21 cellular contexts compared by ENCODE assay signal in the genomic region with DNA sequence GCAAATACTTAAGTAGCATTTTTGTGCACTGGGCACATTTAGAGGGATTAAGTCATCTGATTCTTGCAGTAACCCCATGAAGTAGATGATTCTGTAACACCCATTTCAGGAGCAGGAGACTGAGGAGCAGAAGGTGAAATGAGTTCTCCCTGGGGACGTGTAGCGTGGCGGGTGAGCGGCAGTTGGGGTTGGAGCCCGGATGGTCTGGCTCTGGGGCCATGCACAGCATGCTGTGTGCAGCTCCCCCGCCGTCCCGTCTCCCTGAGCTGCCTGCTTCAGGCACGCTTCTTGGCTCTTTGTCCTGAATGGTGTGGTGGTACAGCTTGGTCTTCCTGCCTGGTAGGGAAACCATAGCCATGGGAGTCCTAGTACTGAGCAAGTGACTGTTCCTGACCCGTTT. TPM values are rescaled to one million over a fixed set of nuclear protein-coding genes. Genes with fewer than 3 reads are reported as not detected.
DNase-seq lines count a peak whose midpoint lies in the region; ATAC-seq, FAIRE-seq and TF ChIP-seq lines count a peak whose summit lies in the region.
"Had no signal": no experiment of that assay in that cellular context is flagged by ENCODE, and none has a peak within 500 bp of the region (broad histone marks: within the 10 kb centered on the region; RNA-seq: fewer than 3 reads in every experiment).

No MANE protein-coding gene starts in this region.

- H4K20me1 ChIP-seq in Karpas-422 (ENCODE audit: insufficient read depth, low read depth, low read length) = peaks cover 46% of the 10 kb centered on the region; the same call in 1 of the 2 replicates
- no peaks in the 10 kb centered on the region for H4K20me1 ChIP-seq in GM12878 (ENCODE audit: control insufficient read depth, insufficient read depth)

- H3K9ac ChIP-seq in Karpas-422 (ENCODE audit: low read length) = no peak overlapping the region
- no peak overlapping the region for H3K9ac ChIP-seq in GM12878 (ENCODE audit: control insufficient read depth, insufficient read depth, low read length)
- no peak overlapping the region for H3K9ac ChIP-seq in trophoblast cell (ENCODE audit: low read length)

- no peaks in the 10 kb centered on the region for H3K79me2 ChIP-seq in Karpas-422 (ENCODE audit: low read length)
- peaks cover 97% of the 10 kb centered on the region for H3K79me2 ChIP-seq in GM12878 (ENCODE audit: control insufficient read depth, insufficient read depth, low read length)
- peaks cover 7% of the 10 kb centered on the region for H3K79me2 ChIP-seq in trophoblast cell (ENCODE audit: control insufficient read depth, insufficient read depth, low read length, poor library complexity)

- H4K8ac ChIP-seq in trophoblast cell (ENCODE audit: low read depth, low read length) = no peak overlapping the region

- BruUV-seq in GM12878 (replicated peaks; lab: Mats Ljungman, UMichigan) = no TSS peak

- no peak for TF ChIP-seq RAD21 in GM12878 (IDR thresholded peaks at IDR 0.05; ENCODE audit: insufficient read depth, low read depth, low read length)

- no peak overlapping the region for H2AFZ ChIP-seq in Karpas-422 (ENCODE audit: low read length)
- no peak overlapping the region for H2AFZ ChIP-seq in GM12878 (ENCODE audit: control insufficient read depth, low read depth, low read length)
- peak overlapping the region; percentile 24 for H2AFZ ChIP-seq in trophoblast cell (ENCODE audit: insufficient read depth, low read length, poor library complexity)

- no peak overlapping the region for H2BK12ac ChIP-seq in trophoblast cell (ENCODE audit: low read length)

- no peak overlapping the region for H4K12ac ChIP-seq in trophoblast cell (ENCODE audit: low read depth, low read length)

- RAD21 ChIA-PET in GM12878 (lab: Charles Lee; ENCODE audit: unreplicated experiment) = interaction anchor here (1.6 to 7.4 kb wide), 4 partner anchors 10 to 30 kb away, joined by 6 to 150 read pairs (median 38); no protein-coding TSS in a partner anchor

- no peak overlapping the region for H3K23ac ChIP-seq in trophoblast cell (ENCODE audit: low read length)

- intact Hi-C loops in activated CD4-positive, alpha-beta memory T cell treated with anti-CD3 and anti-CD28 coated beads for 36 hours (cut with micrococcal nuclease) = no loop called here
- intact Hi-C loops in GM12878 (cut with micrococcal nuclease; ENCODE audit: unreplicated experiment) = no loop called here

- H3K36me3 Mint-ChIP-seq in activated CD4-positive, alpha-beta memory T cell treated with anti-CD3 and anti-CD28 coated beads, Interleukin-2, amount 10 ng/mL, durations not matched to agents 7 days and 5 days (ENCODE audit: low read depth) = peaks cover 36% of the 10 kb centered on the region
- H3K36me3 Mint-ChIP-seq in activated CD4-positive, alpha-beta memory T cell treated with anti-CD3 and anti-CD28 coated beads for 36 hours = no peaks in the 10 kb centered on the region
- H3K36me3 Mint-ChIP-seq: mesothelial cell of epicardium had no signal

- no peak overlapping the region for H3K14ac ChIP-seq in trophoblast cell (ENCODE audit: low read length)

- H3K9me3 ChIP-seq in Karpas-422 (ENCODE audit: low read length) (no peaks in the 10 kb centered on the region), GM12878 (replicated peaks; ENCODE audit: control insufficient read depth, insufficient read depth, low read length) (no peaks in the 10 kb centered on the region), trophoblast cell (ENCODE audit: insufficient read depth, low read depth, low read length) (peaks cover 4% of the 10 kb centered on the region)
- H3K9me3 ChIP-seq: esophagus squamous epithelium, uterus had no signal

- H3K4me3 ChIP-seq in Karpas-422 (ENCODE audit: low read length) (peak overlapping the region; percentile 50; the same call in 1 of the 2 replicates), GM12878 (no peak overlapping the region), trophoblast cell (ENCODE audit: low read depth, low read length) (no peak overlapping the region)
- H3K4me3 ChIP-seq: esophagus squamous epithelium, smooth muscle cell, uterus had no signal

- H3K27ac Mint-ChIP-seq in activated CD4-positive, alpha-beta memory T cell treated with anti-CD3 and anti-CD28 coated beads, Interleukin-2, amount 10 ng/mL, durations not matched to agents 7 days and 5 days = peak overlapping the region; percentile 60
- H3K27ac Mint-ChIP-seq in activated CD4-positive, alpha-beta memory T cell treated with anti-CD3 and anti-CD28 coated beads for 36 hours = no peak overlapping the region
- H3K27ac Mint-ChIP-seq: mesothelial cell of epicardium had no signal

- H3K36me3 ChIP-seq in Karpas-422 (ENCODE audit: insufficient read depth, low read length) = no peaks in the 10 kb centered on the region
- peaks cover 8 to 26% of the 10 kb centered on the region in 2 experiments for H3K36me3 ChIP-seq in GM12878 (ENCODE audit: control insufficient read depth in 2 of 2, insufficient read depth in 2 of 2, low read length in 1 of 2)
- no peaks in the 10 kb centered on the region for H3K36me3 ChIP-seq in trophoblast cell (ENCODE audit: control insufficient read depth in 1 of 2, insufficient read depth in 2 of 2, low read length in 2 of 2)
- H3K36me3 ChIP-seq: esophagus squamous epithelium, uterus had no signal

- H3K4me1 Mint-ChIP-seq in activated CD4-positive, alpha-beta memory T cell treated with anti-CD3 and anti-CD28 coated beads, Interleukin-2, amount 10 ng/mL, durations not matched to agents 7 days and 5 days = peaks cover 100% of the 10 kb centered on the region
- peaks cover 98% of the 10 kb centered on the region for H3K4me1 Mint-ChIP-seq in activated CD4-positive, alpha-beta memory T cell treated with anti-CD3 and anti-CD28 coated beads for 36 hours (ENCODE audit: low read depth)

- H3K9me3 Mint-ChIP-seq in activated CD4-positive, alpha-beta memory T cell treated with anti-CD3 and anti-CD28 coated beads, Interleukin-2, amount 10 ng/mL, durations not matched to agents 7 days and 5 days = no peaks in the 10 kb centered on the region
- no peaks in the 10 kb centered on the region for H3K9me3 Mint-ChIP-seq in activated CD4-positive, alpha-beta memory T cell treated with anti-CD3 and anti-CD28 coated beads for 36 hours
- H3K9me3 Mint-ChIP-seq: mesothelial cell of epicardium had no signal

- peak overlapping the region; percentile 20 for H4K91ac ChIP-seq in trophoblast cell (ENCODE audit: low read depth, low read length)

- SMC1A ChIA-PET in GM12878 (lab: Charles Lee; ENCODE audit: uncharacterized antibody, unreplicated experiment) = interaction anchor here (7.2 to 24.6 kb wide), 2 partner anchors 11 to 18 kb away, joined by 81 to 816 read pairs; no protein-coding TSS in a partner anchor

- TF ChIP-seq CTCF in GM12878 (IDR thresholded peaks at IDR 0.05 in 2 of 3, conservative IDR thresholded peaks at IDR 0.05 in 1 of 3; ENCODE audit: control insufficient read depth in 2 of 3, extremely low read depth in 1 of 3, insufficient read depth in 1 of 3, low read depth in 3 of 3, low read length in 3 of 3) (no peak), GM10266 (IDR thresholded peaks at IDR 0.05; ENCODE audit: control insufficient read depth, insufficient read depth, low read depth, missing control alignments) (no peak)

- CTCF ChIA-PET in activated CD4-positive, alpha-beta memory T cell treated with anti-CD3 and anti-CD28 coated beads, Interleukin-2, amount 10 ng/mL, durations not matched to agents 7 days and 5 days (lab: Charles Lee) = interaction anchor here (0.6 to 6.9 kb wide), 2 partner anchors 13 to 756 kb away, joined by 3 to 56 read pairs; no protein-coding TSS in a partner anchor
- CTCF ChIA-PET in activated CD4-positive, alpha-beta memory T cell treated with anti-CD3 and anti-CD28 coated beads for 36 hours (lab: Charles Lee) = no interaction called here
- CTCF ChIA-PET in GM12878 (lab: Yijun Ruan, JAX) = interaction anchor here (4.4 to 5.9 kb wide), 2 partner anchors 11 to 13 kb away, joined by 26 to 41 read pairs; no protein-coding TSS in a partner anchor

- H3K4me1 ChIP-seq in Karpas-422 (ENCODE audit: low read length) (peaks cover 93% of the 10 kb centered on the region), GM12878 (ENCODE audit: control insufficient read depth, insufficient read depth, low read length) (peaks cover 98% of the 10 kb centered on the region), trophoblast cell (ENCODE audit: control insufficient read depth in 1 of 2, insufficient read depth in 2 of 2, low read length in 2 of 2) (peaks cover 20 to 21% of the 10 kb centered on the region in 2 experiments)

- H3K4me3 Mint-ChIP-seq in activated CD4-positive, alpha-beta memory T cell treated with anti-CD3 and anti-CD28 coated beads, Interleukin-2, amount 10 ng/mL, durations not matched to agents 7 days and 5 days = no peak overlapping the region
- H3K4me3 Mint-ChIP-seq in activated CD4-positive, alpha-beta memory T cell treated with anti-CD3 and anti-CD28 coated beads for 36 hours = no peak overlapping the region
- H3K4me3 Mint-ChIP-seq: mesothelial cell of epicardium had no signal

- no peak for TF ChIP-seq POLR2A in GM12878 (IDR thresholded peaks at IDR 0.05; ENCODE audit: low read depth, low read length)

- no peaks in the 10 kb centered on the region for H3K9me2 ChIP-seq in Karpas-422 (replicated peaks; ENCODE audit: insufficient read depth, low read length)

- in situ Hi-C loops in GM12878 (cut with MboI) = no loop called here

- H3K27ac ChIP-seq in Karpas-422 (ENCODE audit: low read length) (no peak overlapping the region), GM12878 (ENCODE audit: control insufficient read depth, insufficient read depth) (peak overlapping the region; percentile 88), trophoblast cell (ENCODE audit: low read depth, low read length) (no peak overlapping the region)
- H3K27ac ChIP-seq: esophagus squamous epithelium, uterus had no signal

- H2BK5ac ChIP-seq in trophoblast cell (ENCODE audit: low read depth, low read length, poor library complexity) = no peak overlapping the region

- H2BK120ac ChIP-seq in trophoblast cell (ENCODE audit: insufficient read depth, low read length, poor library complexity) = no peak overlapping the region

- 95% methylated on average over 10 of the region's 10 CpGs for WGBS in GM12878 (ENCODE audit: insufficient coverage, insufficient replicate concordance, low lambda C conversion rate, missing lambda C conversion rate)
- no CpG with 5 or more reads among the region's 10 CpGs for WGBS in trophoblast cell (ENCODE audit: extremely low coverage, insufficient coverage, insufficient read length)

- no peak for DNase-seq in activated CD4-positive, alpha-beta memory T cell treated with anti-CD3 and anti-CD28 coated beads, Interleukin-2, amount 10 ng/mL, durations not matched to agents 7 days and 5 days
- no peak for DNase-seq in activated CD4-positive, alpha-beta memory T cell treated with anti-CD3 and anti-CD28 coated beads for 36 hours
- DNase-seq in Karpas-422 = peak; percentile 69
- DNase-seq in GM12878 (ENCODE audit: low read depth, low spot score) = no peak
- no peak for DNase-seq in trophoblast cell
- no peak for DNase-seq in GM10266 (ENCODE audit: extremely low spot score)
- DNase-seq in NCI-H524 treated with DMSO at 0.1 percent for 48 hours (lab: John Stamatoyannopoulos, UW) = no peak
- DNase-seq: anterior cingulate cortex; C1 segment of cervical spinal cord; esophagus squamous epithelium; KG1; NCI-H1092 treated with DMSO at 0.1 percent for 48 hours; NCI-H2081; NCI-H446 treated with DMSO at 0.1 percent for 48 hours; stimulated activated CD4-positive, alpha-beta T cell treated with anti-CD3 and anti-CD28 coated beads, Interleukin-4, amount 100 ng/mL, for 24 hours; substantia nigra; uterus had no signal

- H3K79me1 ChIP-seq in trophoblast cell (ENCODE audit: low read length) = peaks cover 10% of the 10 kb centered on the region

- H3K4me2 ChIP-seq in Karpas-422 (ENCODE audit: low read depth, low read length, poor library complexity, severe bottlenecking) (peak overlapping the region; percentile 76), GM12878 (ENCODE audit: control insufficient read depth, insufficient read depth) (no peak overlapping the region; the same call in 1 of the 2 replicates), trophoblast cell (ENCODE audit: low read length) (no peak overlapping the region)
- H3K4me2 ChIP-seq: smooth muscle cell had no signal

- H3K18ac ChIP-seq in trophoblast cell (ENCODE audit: low read length) = no peak overlapping the region

- H3K27me3 ChIP-seq in Karpas-422 (ENCODE audit: low read length) (no peaks in the 10 kb centered on the region), GM12878 (replicated peaks in 1 of 2; ENCODE audit: control insufficient read depth in 2 of 2, insufficient read depth in 2 of 2, low read length in 1 of 2) (no peaks in the 10 kb centered on the region; a peak in 1 of 4 replicates), trophoblast cell (ENCODE audit: insufficient read depth, low read length) (no peaks in the 10 kb centered on the region)
- H3K27me3 ChIP-seq: uterus had no signal

- H2AK5ac ChIP-seq in trophoblast cell (ENCODE audit: low read length) = no peak overlapping the region

- POLR2A ChIA-PET in activated CD4-positive, alpha-beta memory T cell treated with anti-CD3 and anti-CD28 coated beads, Interleukin-2, amount 10 ng/mL, durations not matched to agents 7 days and 5 days (lab: Charles Lee) = interaction anchor here (16.5 kb wide), 1 partner anchor 16 kb away, joined by 500 read pairs; no protein-coding TSS in a partner anchor
- POLR2A ChIA-PET in activated CD4-positive, alpha-beta memory T cell treated with anti-CD3 and anti-CD28 coated beads for 36 hours (lab: Charles Lee) = interaction anchor here (1.6 kb wide), 1 partner anchor 10 kb away, joined by 4 read pairs; no protein-coding TSS in a partner anchor
- POLR2A ChIA-PET in GM12878 (lab: Charles Lee) = interaction anchor here (16.1 kb wide), 1 partner anchor 18 kb away, joined by 545 read pairs; no protein-coding TSS in a partner anchor

- FAIRE-seq in GM12878 (lab: Jason Lieb, UNC) = no peak

- peak overlapping the region; percentile 13 for H3K4ac ChIP-seq in trophoblast cell (ENCODE audit: low read depth, low read length)

- H3K27me3 Mint-ChIP-seq in activated CD4-positive, alpha-beta memory T cell treated with anti-CD3 and anti-CD28 coated beads, Interleukin-2, amount 10 ng/mL, durations not matched to agents 7 days and 5 days = no peaks in the 10 kb centered on the region
- H3K27me3 Mint-ChIP-seq in activated CD4-positive, alpha-beta memory T cell treated with anti-CD3 and anti-CD28 coated beads for 36 hours = no peaks in the 10 kb centered on the region

- ATAC-seq in GM12878 (no peak), GM18870 (IDR thresholded peaks at IDR 0.05; ENCODE audit: unreplicated experiment) (no peak)
- ATAC-seq: SK-N-SH treated with all-trans-retinoic acid at 6 μM for 48 hours had no signal

- no peak for TF ChIP-seq EP300 in GM12878 (IDR thresholded peaks at IDR 0.05; ENCODE audit: borderline replicate concordance in 1 of 2, control insufficient read depth in 1 of 2, low read depth in 2 of 2, low read length in 2 of 2)

RNA-seq across cellular contexts. Expression of a gene that starts 32.4 kb away (rescaled TPM):
- total RNA-seq in activated CD4-positive, alpha-beta memory T cell treated with anti-CD3 and anti-CD28 coated beads, Interleukin-2, amount 10 ng/mL, durations not matched to agents 7 days and 5 days = 100 to 1,000 TPM; 123 to 127 TPM
- total RNA-seq in activated CD4-positive, alpha-beta memory T cell treated with anti-CD3 and anti-CD28 coated beads for 36 hours = 10 to 100 TPM; 40.7 to 42.0 TPM
- total RNA-seq in Karpas-422 (2014; rRNA removed; shearing (Covaris generic); ENCODE audit: low replicate concordance) = 5.3 and 7.9 TPM in 2 replicates
- 373 and 420 TPM in 2 replicates for total RNA-seq in GM12878 (2013; cell fraction: nucleolus; rRNA removed)
- total RNA-seq in GM12878 (2014; rRNA removed) (37.9 and 42.8 TPM in 2 replicates), GM12878 (2014; rRNA removed; fragmentation: Illumina TruSeq; extraction: Trizol) (24.0 and 24.1 TPM in 2 replicates), GM12878 (2021) (54.0 and 62.3 TPM in 2 replicates)
- 10.5 TPM for polyA plus RNA-seq in GM12878 (2011; ENCODE audit: low read depth)
- polyA plus RNA-seq in GM12878 (2011; rRNA removed) (30.8 and 46.4 TPM in 2 replicates), GM12878 (2014; fragmentation: Illumina TruSeq; extraction: Trizol) (20.4 and 27.4 TPM in 2 replicates), GM12878 (2014; fragmentation: Nextera tagmentation; extraction: Ambion mirVana) (1 to 10 TPM; 4.7 to 6.2 TPM), GM12878 (2014; rRNA removed) (32.7 and 40.3 TPM in 2 replicates), GM12878 (2016; fragmentation: Nextera tagmentation; extraction: Ambion mirVana) (10 to 100 TPM; 41.1 to 45.9 TPM)
- polyA plus RNA-seq in GM12878 (2011; cell fraction: cytosol; rRNA removed) = 45.8 and 56.6 TPM in 2 replicates
- 403 and 492 TPM in 2 replicates for polyA plus RNA-seq in GM12878 (2011; cell fraction: nucleus; rRNA removed)
- 19.7 and 20.5 TPM in 2 replicates for polyA plus RNA-seq in GM12878 (2012)
- 220 and 303 TPM in 2 replicates for polyA minus RNA-seq in GM12878 (2011; rRNA and poly(A)+ RNA removed)
- polyA minus RNA-seq in GM12878 (2011; cell fraction: cytosol; rRNA and poly(A)+ RNA removed) = 32.1 and 33.5 TPM in 2 replicates
- 290 and 381 TPM in 2 replicates for polyA minus RNA-seq in GM12878 (2011; cell fraction: nucleus; rRNA and poly(A)+ RNA removed)
- 16.3 TPM in 2 replicates for polyA plus RNA-seq in trophoblast cell (2013)
